In genomic region chr12:29990971-29991370, GRCh38 we compare ENCODE assay signal across 23 cellular contexts.
"Had no signal": no experiment of that assay in that cellular context is flagged by ENCODE, and none has a peak within 500 bp of the region (broad histone marks: within the 10 kb centered on the region; RNA-seq: fewer than 3 reads in every experiment).

No MANE protein-coding gene starts in this region.

- DNase-seq: activated CD4-positive, alpha-beta memory T cell treated with anti-CD3 and anti-CD28 coated beads, Interleukin-2, amount 10 ng/mL, durations not matched to agents 7 days and 5 days; activated CD4-positive, alpha-beta T cell treated with anti-CD3 and anti-CD28 coated beads for 4 hours; activated CD4-positive, CD25-positive, alpha-beta regulatory T cell; activated effector memory CD4-positive, alpha-beta T cell treated with Interleukin-2 at 50 U/mL for 16 hours; activated naive CD4-positive, alpha-beta T cell treated with anti-CD3 and anti-CD28 coated beads for 36 hours; activated naive CD8-positive, alpha-beta T cell treated with anti-CD3 and anti-CD28 coated beads, Interleukin-2, amount 10 ng/mL, durations not matched to agents 7 days and 5 days; activated T-cell treated with anti-CD3 and anti-CD28 coated beads, Interleukin-2, amount 50 U/mL, for 72 hours; central memory CD4-positive, alpha-beta T cell; dorsolateral prefrontal cortex; effector memory CD8-positive, alpha-beta T cell; head of caudate nucleus; hypothalamus; left ventricle myocardium superior; mammary epithelial cell; stimulated activated CD4-positive, alpha-beta T cell treated with anti-CD3 and anti-CD28 coated beads, Interleukin-1b, Interleukin-23, amount 100 ng/mL, for 48 hours; stimulated activated naive CD8-positive, alpha-beta T cell treated with anti-CD3 and anti-CD28 coated beads, Interleukin-15, amount 100 ng/mL, for 72 hours; T1000; tibial artery had no signal

- H3K27me3 ChIP-seq: esophagus muscularis mucosa, gastroesophageal sphincter, tibial artery had no signal

- ATAC-seq: activated T-cell treated with anti-CD3 and anti-CD28 coated beads, Interleukin-2, amount 50 U/mL, for 72 hours; effector memory CD8-positive, alpha-beta T cell; gastroesophageal sphincter; left ventricle myocardium superior; natural killer cell treated with Interleukin-12 subunit alpha and Interleukin-12 subunit beta and Interleukin-15 and Interleukin-18, amount 100 ng/mL, for 72 hours; stimulated activated naive CD8-positive, alpha-beta T cell treated with anti-CD3 and anti-CD28 coated beads, Interleukin-15, amount 100 ng/mL, for 72 hours had no signal

- H3K4me1 ChIP-seq: esophagus muscularis mucosa, gastroesophageal sphincter, prostate gland had no signal

- H3K4me3 ChIP-seq: dorsolateral prefrontal cortex, esophagus muscularis mucosa, gastroesophageal sphincter, prostate gland, skin epidermis, tibial artery had no signal

- H3K9me3 ChIP-seq: gastroesophageal sphincter, prostate gland, tibial artery had no signal

- H3K27ac ChIP-seq: dorsolateral prefrontal cortex, esophagus muscularis mucosa, gastroesophageal sphincter, prostate gland, skin epidermis, tibial artery had no signal

- H3K36me3 ChIP-seq: esophagus muscularis mucosa, gastroesophageal sphincter, prostate gland, tibial artery had no signal
